In genomic region chr5:59089767-59090166, GRCh38 we compare ENCODE assay signal across 23 cellular contexts.
"Had no signal": no experiment of that assay in that cellular context is flagged by ENCODE, and none has a peak within 500 bp of the region (broad histone marks: within the 10 kb centered on the region; RNA-seq: fewer than 3 reads in every experiment).

No MANE protein-coding gene starts in this region.

- H3K4me3 ChIP-seq: SJSA1, SK-N-MC had no signal

- ATAC-seq: HepG2, Panc1, PC-3, Right ventricle myocardium inferior had no signal

- H3K27me3 ChIP-seq: SJSA1 had no signal

- H3K36me3 ChIP-seq: SJSA1 had no signal

- H3K9me3 ChIP-seq: SJSA1 had no signal

- DNase-seq: IMR-90, Karpas-422, KG1, MM.1S, NCI-H1092 treated with DMSO at 0.1 percent for 48 hours, NCI-H1436, NCI-H187, NCI-H2029, NCI-H2081 treated with DMSO at 0.1 percent for 48 hours, NCI-H2171, NCI-H226, NCI-H446, NCI-H510A, NCI-H524 treated with DMSO at 0.1 percent for 48 hours, NCI-H69, NCI-H774, PC-3, SHP77 treated with DMSO at 0.1 percent for 48 hours had no signal

- H3K27ac ChIP-seq: SJSA1, SK-N-MC had no signal
